Comparison of ENCODE assay signal across 7 cellular contexts in the genomic region with DNA sequence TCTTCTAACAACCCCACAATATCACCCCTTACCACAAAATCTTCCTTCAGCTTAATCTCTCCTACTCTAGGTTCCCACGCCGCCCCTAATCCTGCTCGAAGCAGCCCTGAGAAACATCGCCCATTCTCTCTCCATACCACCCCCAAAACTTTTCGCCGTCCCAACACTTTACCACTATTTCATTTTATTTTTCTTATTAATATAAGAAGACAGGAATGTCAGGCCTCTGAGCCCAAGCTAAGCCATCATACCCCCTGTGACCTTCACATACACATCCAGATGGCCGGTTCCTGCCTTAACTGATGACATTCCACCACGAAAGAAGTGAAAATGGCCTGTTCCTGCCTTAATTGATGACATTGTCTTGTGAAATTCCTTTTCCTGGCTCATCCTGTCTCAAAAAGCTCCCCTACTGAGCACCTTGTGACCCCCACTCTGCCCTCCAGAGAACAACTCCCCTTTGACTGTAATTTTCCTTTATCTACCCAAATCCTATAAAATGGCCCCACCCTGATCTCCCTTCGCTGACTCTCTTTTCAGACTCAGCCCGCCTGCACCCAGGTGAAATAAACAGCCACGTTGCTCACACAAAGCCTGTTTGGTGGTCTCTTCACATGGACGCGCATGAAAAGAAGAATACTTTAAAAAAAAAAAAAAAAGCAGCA. TPM values are rescaled to one million over a fixed set of nuclear protein-coding genes. Genes with fewer than 3 reads are reported as not detected.
"Had no signal": no experiment of that assay in that cellular context is flagged by ENCODE, and none has a peak within 500 bp of the region (broad histone marks: within the 10 kb centered on the region; RNA-seq: fewer than 3 reads in every experiment).

No MANE protein-coding gene starts in this region.

RNA-seq across cellular contexts. Expression of a gene that starts 26.9 kb away (rescaled TPM):
- total RNA-seq: K562, M059J, OCI-LY7 had no signal
- polyA plus RNA-seq: IgD-negative memory B cell had no signal

RNA-seq across cellular contexts. Expression of a gene that starts 42.6 kb away (rescaled TPM):
- total RNA-seq: K562, M059J, OCI-LY7, PC-3, SK-MEL-5 had no signal
- polyA plus RNA-seq: IgD-negative memory B cell, K562, SK-N-SH had no signal

RNA-seq across cellular contexts. Expression of a gene that starts 59.9 kb away (rescaled TPM):
- total RNA-seq: K562, M059J, OCI-LY7, PC-3, SK-MEL-5 had no signal
- polyA plus RNA-seq: IgD-negative memory B cell, K562, SK-N-SH had no signal
